Comparison of ENCODE assay signal across 3 cellular contexts in genomic region chr1:40352126-40352525, GRCh38.
TF ChIP-seq lines count a peak whose summit lies in the region.

No MANE protein-coding gene starts in this region.

TF ChIP-seq in SK-N-SH treated with all-trans-retinoic acid at 6 μM for 48 hours, 23 proteins besides CTCF, POLR2A, EP300 and RAD21:
- TF ChIP-seq ZNF70 (CRISPR knock-in tag; IDR thresholded peaks at IDR 0.05) = peak; percentile 64; the same call in 1 of the 2 replicates
- no peak for TF ChIP-seq OSR1 (CRISPR knock-in tag; IDR thresholded peaks at IDR 0.05)
- no peak for TF ChIP-seq PATZ1 (CRISPR knock-in tag; IDR thresholded peaks at IDR 0.05; ENCODE audit: borderline replicate concordance)
TF ChIP-seq in SK-N-SH treated with all-trans-retinoic acid at 6 μM for 48 hours: peak in this region for 1.

TF ChIP-seq in SK-N-SH, 30 proteins besides CTCF, POLR2A, EP300 and RAD21:
- no peak for TF ChIP-seq TAF1 (IDR thresholded peaks at IDR 0.05; ENCODE audit: borderline replicate concordance, low read depth, low read length)
- TF ChIP-seq MXI1 (IDR thresholded peaks at IDR 0.05; ENCODE audit: low read depth, low read length) = no peak
- TF ChIP-seq PBX3 (IDR thresholded peaks at IDR 0.05) = no peak
- TF ChIP-seq NRF1 (IDR thresholded peaks at IDR 0.05; ENCODE audit: low read depth, low read length) = no peak
- TF ChIP-seq MAX (IDR thresholded peaks at IDR 0.05; ENCODE audit: low read depth) = no peak
- no peak for TF ChIP-seq EZH2phosphoT487 (IDR thresholded peaks at IDR 0.05; ENCODE audit: borderline replicate concordance, low read depth)
- no peak for TF ChIP-seq FOSL2 (IDR thresholded peaks at IDR 0.05; ENCODE audit: borderline replicate concordance, low read depth)
- no peak for TF ChIP-seq USF2 (IDR thresholded peaks at IDR 0.05; ENCODE audit: borderline replicate concordance, low read depth, low read length)
- no peak for TF ChIP-seq SMC3 (IDR thresholded peaks at IDR 0.05; ENCODE audit: low read depth, low read length)
- TF ChIP-seq JUND (IDR thresholded peaks at IDR 0.05) = no peak
- no peak for TF ChIP-seq USF1 (IDR thresholded peaks at IDR 0.05; ENCODE audit: borderline replicate concordance, low read depth)
- TF ChIP-seq GATA2 (CRISPR knock-in tag; IDR thresholded peaks at IDR 0.05) = no peak
- TF ChIP-seq GABPA (IDR thresholded peaks at IDR 0.05; ENCODE audit: low read depth) = no peak
- no peak for TF ChIP-seq TEAD4 (IDR thresholded peaks at IDR 0.05; ENCODE audit: borderline replicate concordance, insufficient read depth)

TF ChIP-seq in K562, 482 proteins besides CTCF, POLR2A, EP300 and RAD21:
- TF ChIP-seq RBM15 (IDR thresholded peaks at IDR 0.05; ENCODE audit: insufficient read depth, low read length) (no peak), ZSCAN32 (CRISPR knock-in tag; IDR thresholded peaks at IDR 0.05) (no peak)
